Comparison of ENCODE assay signal across 1 cellular context in the genomic region with DNA sequence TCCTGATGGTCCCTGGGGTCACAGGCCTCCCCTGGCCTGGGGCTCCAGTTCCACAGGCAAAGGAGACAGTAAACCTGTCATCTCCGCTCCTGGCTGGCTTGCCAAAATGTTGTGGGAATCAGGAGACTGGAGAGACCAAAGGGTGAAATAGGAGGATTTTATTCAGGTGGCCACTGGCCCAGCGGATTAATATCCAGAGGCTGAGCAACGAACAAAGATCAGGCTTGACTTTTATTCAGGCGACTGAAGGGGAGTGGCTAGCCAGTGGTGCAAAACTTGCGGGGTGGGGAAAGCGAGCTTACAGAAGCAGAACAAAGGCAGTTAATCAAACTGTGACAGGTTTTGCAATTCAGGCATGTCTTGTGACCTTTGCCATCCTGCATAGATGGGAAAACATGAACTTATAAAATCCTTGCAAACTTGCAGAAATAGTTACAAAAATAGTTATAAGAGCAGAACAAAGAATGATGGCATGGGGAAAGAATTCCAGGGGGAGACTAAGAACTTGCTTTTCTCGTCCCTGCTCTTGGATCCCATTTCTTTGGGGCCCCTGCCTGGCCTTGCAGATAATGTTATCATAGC.
TF ChIP-seq lines count a peak whose summit lies in the region.

No MANE protein-coding gene starts in this region.

TF ChIP-seq in GM12878, 131 proteins besides CTCF, POLR2A, EP300 and RAD21 (continued from another document):
- TF ChIP-seq, protein P1, sequence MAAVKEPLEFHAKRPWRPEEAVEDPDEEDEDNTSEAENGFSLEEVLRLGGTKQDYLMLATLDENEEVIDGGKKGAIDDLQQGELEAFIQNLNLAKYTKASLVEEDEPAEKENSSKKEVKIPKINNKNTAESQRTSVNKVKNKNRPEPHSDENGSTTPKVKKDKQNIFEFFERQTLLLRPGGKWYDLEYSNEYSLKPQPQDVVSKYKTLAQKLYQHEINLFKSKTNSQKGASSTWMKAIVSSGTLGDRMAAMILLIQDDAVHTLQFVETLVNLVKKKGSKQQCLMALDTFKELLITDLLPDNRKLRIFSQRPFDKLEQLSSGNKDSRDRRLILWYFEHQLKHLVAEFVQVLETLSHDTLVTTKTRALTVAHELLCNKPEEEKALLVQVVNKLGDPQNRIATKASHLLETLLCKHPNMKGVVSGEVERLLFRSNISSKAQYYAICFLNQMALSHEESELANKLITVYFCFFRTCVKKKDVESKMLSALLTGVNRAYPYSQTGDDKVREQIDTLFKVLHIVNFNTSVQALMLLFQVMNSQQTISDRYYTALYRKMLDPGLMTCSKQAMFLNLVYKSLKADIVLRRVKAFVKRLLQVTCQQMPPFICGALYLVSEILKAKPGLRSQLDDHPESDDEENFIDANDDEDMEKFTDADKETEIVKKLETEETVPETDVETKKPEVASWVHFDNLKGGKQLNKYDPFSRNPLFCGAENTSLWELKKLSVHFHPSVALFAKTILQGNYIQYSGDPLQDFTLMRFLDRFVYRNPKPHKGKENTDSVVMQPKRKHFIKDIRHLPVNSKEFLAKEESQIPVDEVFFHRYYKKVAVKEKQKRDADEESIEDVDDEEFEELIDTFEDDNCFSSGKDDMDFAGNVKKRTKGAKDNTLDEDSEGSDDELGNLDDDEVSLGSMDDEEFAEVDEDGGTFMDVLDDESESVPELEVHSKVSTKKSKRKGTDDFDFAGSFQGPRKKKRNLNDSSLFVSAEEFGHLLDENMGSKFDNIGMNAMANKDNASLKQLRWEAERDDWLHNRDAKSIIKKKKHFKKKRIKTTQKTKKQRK (IDR thresholded peaks at IDR 0.05; ENCODE audit: low read depth, low read length), result peak; percentile 58; the same call in 1 of the 2 replicates
- TF ChIP-seq TAF1 (IDR thresholded peaks at IDR 0.05; ENCODE audit: borderline replicate concordance, low read depth, low read length) (no peak), CBX5 (IDR thresholded peaks at IDR 0.05; ENCODE audit: low read depth) (peak; percentile 98)
